ENCODE assay signal across 19 cellular contexts in genomic region chr2:65077898-65078297, GRCh38. TPM values are rescaled to one million over a fixed set of nuclear protein-coding genes. Genes with fewer than 3 reads are reported as not detected.
DNase-seq lines count a peak whose midpoint lies in the region; ATAC-seq and TF ChIP-seq lines count a peak whose summit lies in the region.
"Had no signal": no experiment of that assay in that cellular context is flagged by ENCODE, and none has a peak within 500 bp of the region (broad histone marks: within the 10 kb centered on the region; RNA-seq: fewer than 3 reads in every experiment).

No MANE protein-coding gene starts in this region.

- H3K36me3 Mint-ChIP-seq in activated naive CD4-positive, alpha-beta T cell treated with anti-CD3 and anti-CD28 coated beads, Interleukin-2, amount 50 U/mL, for 72 hours, result peaks cover under 1 to 11% of the 10 kb centered on the region in 2 donors
- H3K36me3 Mint-ChIP-seq in activated naive CD4-positive, alpha-beta T cell treated with anti-CD3 and anti-CD28 coated beads for 36 hours (ENCODE audit: low read depth), result peaks cover 10% of the 10 kb centered on the region
- peaks cover 22% of the 10 kb centered on the region for H3K36me3 Mint-ChIP-seq in chondrocyte (ENCODE audit: low read depth)
- H3K36me3 Mint-ChIP-seq in type B pancreatic cell, result peaks cover 23% of the 10 kb centered on the region

- no peak for DNase-seq in activated naive CD4-positive, alpha-beta T cell treated with anti-CD3 and anti-CD28 coated beads, Interleukin-2, amount 50 U/mL, for 72 hours (ENCODE audit: low spot score in 2 of 2)
- no peak for DNase-seq in activated naive CD4-positive, alpha-beta T cell treated with anti-CD3 and anti-CD28 coated beads for 36 hours
- peak; percentile 32 for DNase-seq in H7
- no peak for DNase-seq in chondrocyte (ENCODE audit: low spot score)
- DNase-seq in type B pancreatic cell (ENCODE audit: extremely low spot score, unreplicated experiment), result no peak
- no peak for DNase-seq in NCI-H1092 treated with DMSO at 0.1 percent for 48 hours (lab: John Stamatoyannopoulos, UW)
- no peak for DNase-seq in DMS114 treated with DMSO at 0.1 percent for 48 hours (lab: John Stamatoyannopoulos, UW; ENCODE audit: unreplicated experiment)
- DNase-seq: activated CD4-positive, alpha-beta T cell treated with anti-CD3 and anti-CD28 coated beads, Interleukin-2, amount 50 U/mL, for 48 hours; effector CD4-positive, alpha-beta T cell; foreskin keratinocyte; hippocampal formation; mucosa of descending colon; NCI-H446 treated with DMSO at 0.1 percent for 48 hours; sigmoid colon; stimulated activated CD4-positive, alpha-beta T cell treated with anti-CD3 and anti-CD28 coated beads, Interleukin-15, amount 100 ng/mL, for 24 hours; stimulated activated CD8-positive, alpha-beta memory T cell treated with anti-CD3 and anti-CD28 coated beads, Interleukin-4, amount 100 ng/mL, for 48 hours; substantia nigra had no signal

- no peak overlapping the region for H3K4me3 ChIP-seq in H7 (ENCODE audit: insufficient read depth, low read depth, low read length)
- H3K4me3 ChIP-seq: mucosa of descending colon, sigmoid colon had no signal

- peak overlapping the region; percentile 15 for H3K27ac Mint-ChIP-seq in activated naive CD4-positive, alpha-beta T cell treated with anti-CD3 and anti-CD28 coated beads, Interleukin-2, amount 50 U/mL, for 72 hours
- no peak overlapping the region for H3K27ac Mint-ChIP-seq in activated naive CD4-positive, alpha-beta T cell treated with anti-CD3 and anti-CD28 coated beads for 36 hours
- peak overlapping the region; percentile 72 for H3K27ac Mint-ChIP-seq in chondrocyte (ENCODE audit: unreplicated experiment)
- H3K27ac Mint-ChIP-seq in type B pancreatic cell, result peak overlapping the region; percentile 52

- H3K27me3 ChIP-seq in H7 (ENCODE audit: control insufficient read depth, insufficient read depth, low read length), result no peaks in the 10 kb centered on the region
- H3K27me3 ChIP-seq: foreskin keratinocyte, sigmoid colon had no signal

- peaks cover 5% of the 10 kb centered on the region for H3K4me1 Mint-ChIP-seq in activated naive CD4-positive, alpha-beta T cell treated with anti-CD3 and anti-CD28 coated beads for 36 hours (ENCODE audit: low read depth)
- H3K4me1 Mint-ChIP-seq in chondrocyte (ENCODE audit: low read depth) (peaks cover 23% of the 10 kb centered on the region), type B pancreatic cell (ENCODE audit: unreplicated experiment) (peaks cover 10% of the 10 kb centered on the region)

- H3K9me3 Mint-ChIP-seq in activated naive CD4-positive, alpha-beta T cell treated with anti-CD3 and anti-CD28 coated beads, Interleukin-2, amount 50 U/mL, for 72 hours, result no peaks in the 10 kb centered on the region
- no peaks in the 10 kb centered on the region for H3K9me3 Mint-ChIP-seq in activated naive CD4-positive, alpha-beta T cell treated with anti-CD3 and anti-CD28 coated beads for 36 hours
- H3K9me3 Mint-ChIP-seq in chondrocyte (ENCODE audit: low read depth) (no peaks in the 10 kb centered on the region), type B pancreatic cell (no peaks in the 10 kb centered on the region)

- H3K4me3 Mint-ChIP-seq in activated naive CD4-positive, alpha-beta T cell treated with anti-CD3 and anti-CD28 coated beads for 36 hours, result no peak overlapping the region
- no peak overlapping the region for H3K4me3 Mint-ChIP-seq in chondrocyte (ENCODE audit: unreplicated experiment)
- no peak overlapping the region for H3K4me3 Mint-ChIP-seq in type B pancreatic cell

- H3K27me3 Mint-ChIP-seq in activated naive CD4-positive, alpha-beta T cell treated with anti-CD3 and anti-CD28 coated beads for 36 hours (ENCODE audit: low read depth), result no peaks in the 10 kb centered on the region
- H3K27me3 Mint-ChIP-seq in chondrocyte (ENCODE audit: low read depth) (no peaks in the 10 kb centered on the region), type B pancreatic cell (no peaks in the 10 kb centered on the region)
- H3K27me3 Mint-ChIP-seq: progenitor cell of endocrine pancreas had no signal

- H3K36me3 ChIP-seq in H7 (replicated peaks; ENCODE audit: control insufficient read depth, insufficient read depth, low read length), result peaks cover 18% of the 10 kb centered on the region

- CTCF ChIA-PET in activated naive CD4-positive, alpha-beta T cell treated with anti-CD3 and anti-CD28 coated beads for 36 hours (lab: Charles Lee), result interaction anchor here (0.6 to 2.7 kb wide), 5 partner anchors 10 to 91 kb away, joined by 3 to 7 read pairs (median 3); no protein-coding TSS in a partner anchor

- no peak for TF ChIP-seq CTCF in chondrocyte (IDR thresholded peaks at IDR 0.05)
- no peak for TF ChIP-seq CTCF in type B pancreatic cell (conservative IDR thresholded peaks at IDR 0.05)

- intact Hi-C loops in activated naive CD4-positive, alpha-beta T cell treated with anti-CD3 and anti-CD28 coated beads for 36 hours (cut with micrococcal nuclease), result no loop called here

- no peak for ATAC-seq in activated naive CD4-positive, alpha-beta T cell treated with anti-CD3 and anti-CD28 coated beads, Interleukin-2, amount 50 U/mL, for 72 hours
- ATAC-seq: foreskin keratinocyte, HepG2, mucosa of descending colon had no signal

RNA-seq across cellular contexts. Expression of gene CEP68, which starts 21.7 kb away (rescaled TPM):
- 1 to 10 TPM; 4.1 to 4.2 TPM for total RNA-seq in activated naive CD4-positive, alpha-beta T cell treated with anti-CD3 and anti-CD28 coated beads, Interleukin-2, amount 50 U/mL, for 72 hours
- 1 to 10 TPM; 6.0 to 7.3 TPM for total RNA-seq in activated naive CD4-positive, alpha-beta T cell treated with anti-CD3 and anti-CD28 coated beads for 36 hours
- 10.3 and 15.1 TPM in 2 replicates for total RNA-seq in H7 (2014; rRNA removed; shearing (Covaris generic))
- 9.0 to 13.0 TPM (median 12.2 TPM) in 3 replicates for total RNA-seq in chondrocyte
- total RNA-seq in type B pancreatic cell (ENCODE audit: low replicate concordance), result 8.3 and 21.5 TPM in 2 replicates

RNA-seq across cellular contexts. Expression of gene RAB1A, which starts 52.0 kb away (rescaled TPM):
- 10 to 100 TPM; 66.8 to 72.3 TPM for total RNA-seq in activated naive CD4-positive, alpha-beta T cell treated with anti-CD3 and anti-CD28 coated beads, Interleukin-2, amount 50 U/mL, for 72 hours
- total RNA-seq in activated naive CD4-positive, alpha-beta T cell treated with anti-CD3 and anti-CD28 coated beads for 36 hours, result 10 to 100 TPM; 60.8 to 61.3 TPM
- total RNA-seq in H7 (2014; rRNA removed; shearing (Covaris generic)), result 73.7 and 76.9 TPM in 2 replicates
- total RNA-seq in chondrocyte (183 to 202 TPM (median 192 TPM) in 3 replicates), type B pancreatic cell (ENCODE audit: low replicate concordance) (128 and 201 TPM in 2 replicates)
